ENCODE assay signal across 19 cellular contexts in the genomic region with DNA sequence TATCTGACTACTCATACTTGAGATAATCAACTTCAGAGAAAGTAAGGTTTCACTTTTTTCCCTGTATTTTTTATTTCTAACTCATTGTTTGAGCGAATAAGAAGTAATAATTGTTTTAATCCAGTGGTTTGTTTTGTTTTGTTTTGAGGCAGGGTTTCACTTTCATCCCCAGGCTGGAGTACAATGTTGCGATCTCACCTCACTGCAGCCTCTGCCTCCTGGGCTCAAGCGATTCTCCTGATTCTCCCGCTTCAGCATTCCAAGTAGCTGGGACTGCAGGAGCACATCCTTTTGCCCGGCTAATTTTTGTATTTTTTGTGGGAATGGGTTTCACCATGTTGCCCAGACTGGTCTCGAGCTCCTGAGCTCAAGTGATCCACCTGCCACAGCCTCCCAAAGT. TPM values are rescaled to one million over a fixed set of nuclear protein-coding genes. Genes with fewer than 3 reads are reported as not detected.
DNase-seq lines count a peak whose midpoint lies in the region; ATAC-seq lines count a peak whose summit lies in the region.
"Had no signal": no experiment of that assay in that cellular context is flagged by ENCODE, and none has a peak within 500 bp of the region (broad histone marks: within the 10 kb centered on the region; RNA-seq: fewer than 3 reads in every experiment).

No MANE protein-coding gene starts in this region.

- CTCF ChIA-PET in activated naive CD4-positive, alpha-beta T cell treated with anti-CD3 and anti-CD28 coated beads, Interleukin-2, amount 10 ng/mL, durations not matched to agents 7 days and 5 days (lab: Charles Lee) = interaction anchor here (0.9 to 1.0 kb wide), 2 partner anchors 11 to 14 kb away, joined by 3 read pairs; no protein-coding TSS in a partner anchor

- no peaks in the 10 kb centered on the region for H3K27me3 Mint-ChIP-seq in activated naive CD4-positive, alpha-beta T cell treated with anti-CD3 and anti-CD28 coated beads, Interleukin-2, amount 10 ng/mL, durations not matched to agents 7 days and 5 days
- no peaks in the 10 kb centered on the region for H3K27me3 Mint-ChIP-seq in IgD-negative memory B cell
- no peaks in the 10 kb centered on the region for H3K27me3 Mint-ChIP-seq in activated naive CD8-positive, alpha-beta T cell treated with anti-CD3 and anti-CD28 coated beads, Interleukin-2, amount 10 ng/mL, durations not matched to agents 7 days and 5 days
- H3K27me3 Mint-ChIP-seq: dendritic cell treated with granulocyte-macrophage colony-stimulating factor and Interleukin-4, amounts not matched to agents 40 ng/mL and 50 ng/mL, for 4 days had no signal

- no peak overlapping the region for H3K4me3 Mint-ChIP-seq in activated naive CD4-positive, alpha-beta T cell treated with anti-CD3 and anti-CD28 coated beads, Interleukin-2, amount 10 ng/mL, durations not matched to agents 7 days and 5 days
- H3K4me3 Mint-ChIP-seq in IgD-negative memory B cell = peak overlapping the region in 1 of 4 donors; percentile 56
- peak overlapping the region; percentile 7 for H3K4me3 Mint-ChIP-seq in activated naive CD8-positive, alpha-beta T cell treated with anti-CD3 and anti-CD28 coated beads, Interleukin-2, amount 10 ng/mL, durations not matched to agents 7 days and 5 days
- peak overlapping the region; percentile 38 for H3K4me3 Mint-ChIP-seq in stimulated activated effector memory CD8-positive, alpha-beta T cell treated with anti-CD3 and anti-CD28 coated beads, Interleukin-12 subunit alpha, Interleukin-12 subunit beta, amount 100 ng/mL, for 72 hours
- H3K4me3 Mint-ChIP-seq: dendritic cell treated with granulocyte-macrophage colony-stimulating factor and Interleukin-4, amounts not matched to agents 40 ng/mL and 50 ng/mL, for 4 days had no signal

- H3K9me3 Mint-ChIP-seq in activated naive CD4-positive, alpha-beta T cell treated with anti-CD3 and anti-CD28 coated beads, Interleukin-2, amount 10 ng/mL, durations not matched to agents 7 days and 5 days = no peaks in the 10 kb centered on the region
- H3K9me3 Mint-ChIP-seq in IgD-negative memory B cell = no peaks in the 10 kb centered on the region
- no peaks in the 10 kb centered on the region for H3K9me3 Mint-ChIP-seq in activated naive CD8-positive, alpha-beta T cell treated with anti-CD3 and anti-CD28 coated beads, Interleukin-2, amount 10 ng/mL, durations not matched to agents 7 days and 5 days
- no peaks in the 10 kb centered on the region for H3K9me3 Mint-ChIP-seq in stimulated activated effector memory CD8-positive, alpha-beta T cell treated with anti-CD3 and anti-CD28 coated beads, Interleukin-12 subunit alpha, Interleukin-12 subunit beta, amount 100 ng/mL, for 72 hours
- H3K9me3 Mint-ChIP-seq: dendritic cell treated with granulocyte-macrophage colony-stimulating factor and Interleukin-4, amounts not matched to agents 40 ng/mL and 50 ng/mL, for 4 days had no signal

- ATAC-seq in activated naive CD8-positive, alpha-beta T cell treated with anti-CD3 and anti-CD28 coated beads, Interleukin-2, amount 10 ng/mL, durations not matched to agents 7 days and 5 days (ENCODE audit: low read depth) = no peak
- no peak for ATAC-seq in stimulated activated effector memory CD8-positive, alpha-beta T cell treated with anti-CD3 and anti-CD28 coated beads, Interleukin-12 subunit alpha, Interleukin-12 subunit beta, amount 100 ng/mL, for 72 hours
- ATAC-seq in HG03432 (IDR thresholded peaks at IDR 0.05; ENCODE audit: unreplicated experiment) = no peak
- ATAC-seq in HG02981 (IDR thresholded peaks at IDR 0.05; ENCODE audit: unreplicated experiment) = no peak
- ATAC-seq: Panc1 had no signal

- POLR2A ChIA-PET in activated naive CD8-positive, alpha-beta T cell treated with anti-CD3 and anti-CD28 coated beads, Interleukin-2, amount 10 ng/mL, durations not matched to agents 7 days and 5 days (lab: Charles Lee) = no interaction called here

- peaks cover 71% of the 10 kb centered on the region for H3K4me1 Mint-ChIP-seq in activated naive CD4-positive, alpha-beta T cell treated with anti-CD3 and anti-CD28 coated beads, Interleukin-2, amount 10 ng/mL, durations not matched to agents 7 days and 5 days
- H3K4me1 Mint-ChIP-seq in IgD-negative memory B cell = peaks cover 28 to 44% (median 30%) of the 10 kb centered on the region in 3 donors
- peaks cover 41% of the 10 kb centered on the region for H3K4me1 Mint-ChIP-seq in activated naive CD8-positive, alpha-beta T cell treated with anti-CD3 and anti-CD28 coated beads, Interleukin-2, amount 10 ng/mL, durations not matched to agents 7 days and 5 days
- H3K4me1 Mint-ChIP-seq in stimulated activated effector memory CD8-positive, alpha-beta T cell treated with anti-CD3 and anti-CD28 coated beads, Interleukin-12 subunit alpha, Interleukin-12 subunit beta, amount 100 ng/mL, for 72 hours = peaks cover 38% of the 10 kb centered on the region

- no peak for DNase-seq in activated naive CD4-positive, alpha-beta T cell treated with anti-CD3 and anti-CD28 coated beads, Interleukin-2, amount 10 ng/mL, durations not matched to agents 7 days and 5 days
- no peak for DNase-seq in activated naive CD4-positive, alpha-beta T cell treated with Interleukin-2 at 50 U/mL for 16 hours
- no peak for DNase-seq in activated naive CD8-positive, alpha-beta T cell treated with anti-CD3 and anti-CD28 coated beads, Interleukin-2, amount 10 ng/mL, durations not matched to agents 7 days and 5 days
- DNase-seq in stimulated activated effector memory CD8-positive, alpha-beta T cell treated with anti-CD3 and anti-CD28 coated beads, Interleukin-12 subunit alpha, Interleukin-12 subunit beta, amount 100 ng/mL, for 72 hours (ENCODE audit: low spot score in 2 of 2) = no peak
- DNase-seq in SK-N-DZ (ENCODE audit: low spot score) = no peak
- DNase-seq: activated CD8-positive, alpha-beta memory T cell treated with anti-CD3 and anti-CD28 coated beads for 24 hours; activated effector memory CD4-positive, alpha-beta T cell treated with Interleukin-2 at 50 U/mL for 16 hours; aorta; DND-41; kidney glomerular epithelial cell; NCI-H1436 treated with DMSO at 0.1 percent for 48 hours; NCI-H510A; nucleus accumbens; stimulated activated CD4-positive, alpha-beta T cell treated with anti-CD3 and anti-CD28 coated beads, Interleukin-1b, Interleukin-23, amount 100 ng/mL, for 48 hours had no signal

- peak overlapping the region; percentile 72 for H3K27ac Mint-ChIP-seq in activated naive CD4-positive, alpha-beta T cell treated with anti-CD3 and anti-CD28 coated beads, Interleukin-2, amount 10 ng/mL, durations not matched to agents 7 days and 5 days
- H3K27ac Mint-ChIP-seq in IgD-negative memory B cell = peak overlapping the region; percentile 6 to 68 (median 55)
- peak overlapping the region; percentile 61 for H3K27ac Mint-ChIP-seq in activated naive CD8-positive, alpha-beta T cell treated with anti-CD3 and anti-CD28 coated beads, Interleukin-2, amount 10 ng/mL, durations not matched to agents 7 days and 5 days
- peak overlapping the region; percentile 13 for H3K27ac Mint-ChIP-seq in stimulated activated effector memory CD8-positive, alpha-beta T cell treated with anti-CD3 and anti-CD28 coated beads, Interleukin-12 subunit alpha, Interleukin-12 subunit beta, amount 100 ng/mL, for 72 hours

- H3K36me3 Mint-ChIP-seq in activated naive CD4-positive, alpha-beta T cell treated with anti-CD3 and anti-CD28 coated beads, Interleukin-2, amount 10 ng/mL, durations not matched to agents 7 days and 5 days = peaks cover 65% of the 10 kb centered on the region
- H3K36me3 Mint-ChIP-seq in IgD-negative memory B cell = peaks cover 13% of the 10 kb centered on the region
- H3K36me3 Mint-ChIP-seq in activated naive CD8-positive, alpha-beta T cell treated with anti-CD3 and anti-CD28 coated beads, Interleukin-2, amount 10 ng/mL, durations not matched to agents 7 days and 5 days = peaks cover 42% of the 10 kb centered on the region
- peaks cover 95% of the 10 kb centered on the region for H3K36me3 Mint-ChIP-seq in stimulated activated effector memory CD8-positive, alpha-beta T cell treated with anti-CD3 and anti-CD28 coated beads, Interleukin-12 subunit alpha, Interleukin-12 subunit beta, amount 100 ng/mL, for 72 hours

RNA-seq across cellular contexts. Expression of a gene that starts 8.6 kb away (rescaled TPM):
- polyA plus RNA-seq in IgD-negative memory B cell = 34.4 TPM
- 10 to 100 TPM; 44.4 to 47.9 TPM for total RNA-seq in activated naive CD8-positive, alpha-beta T cell treated with anti-CD3 and anti-CD28 coated beads, Interleukin-2, amount 10 ng/mL, durations not matched to agents 7 days and 5 days
- polyA plus RNA-seq in SK-N-DZ (2014; cell fraction: cytosol; rRNA removed) = 41.6 and 51.7 TPM in 2 replicates
- 48.6 and 69.7 TPM in 2 replicates for polyA plus RNA-seq in SK-N-DZ (2014; cell fraction: nucleus; rRNA removed)

RNA-seq across cellular contexts. Expression of a gene that starts 9.0 kb away (rescaled TPM):
- polyA plus RNA-seq in IgD-negative memory B cell = 25.9 TPM
- 10 to 100 TPM; 16.1 to 17.8 TPM for total RNA-seq in activated naive CD8-positive, alpha-beta T cell treated with anti-CD3 and anti-CD28 coated beads, Interleukin-2, amount 10 ng/mL, durations not matched to agents 7 days and 5 days
- 23.0 and 24.0 TPM in 2 replicates for polyA plus RNA-seq in SK-N-DZ (2014; cell fraction: cytosol; rRNA removed)
- polyA plus RNA-seq in SK-N-DZ (2014; cell fraction: nucleus; rRNA removed) = 19.7 and 72.2 TPM in 2 replicates

Comparison
In these comparisons a context has a peak if more than half of its experiments do, and no peak if none do; other contexts are left out.
1. H3K27ac Mint-ChIP-seq: peak in every context shown above with its lines; median percentile 72 in activated naive CD4-positive, alpha-beta T cell treated with anti-CD3 and anti-CD28 coated beads, Interleukin-2, amount 10 ng/mL, durations not matched to agents 7 days and 5 days; 61 in activated naive CD8-positive, alpha-beta T cell treated with anti-CD3 and anti-CD28 coated beads, Interleukin-2, amount 10 ng/mL, durations not matched to agents 7 days and 5 days; 55 in IgD-negative memory B cell; 13 in stimulated activated effector memory CD8-positive, alpha-beta T cell treated with anti-CD3 and anti-CD28 coated beads, Interleukin-12 subunit alpha, Interleukin-12 subunit beta, amount 100 ng/mL, for 72 hours.